Comparison of ENCODE assay signal across 11 cellular contexts in the genomic region with DNA sequence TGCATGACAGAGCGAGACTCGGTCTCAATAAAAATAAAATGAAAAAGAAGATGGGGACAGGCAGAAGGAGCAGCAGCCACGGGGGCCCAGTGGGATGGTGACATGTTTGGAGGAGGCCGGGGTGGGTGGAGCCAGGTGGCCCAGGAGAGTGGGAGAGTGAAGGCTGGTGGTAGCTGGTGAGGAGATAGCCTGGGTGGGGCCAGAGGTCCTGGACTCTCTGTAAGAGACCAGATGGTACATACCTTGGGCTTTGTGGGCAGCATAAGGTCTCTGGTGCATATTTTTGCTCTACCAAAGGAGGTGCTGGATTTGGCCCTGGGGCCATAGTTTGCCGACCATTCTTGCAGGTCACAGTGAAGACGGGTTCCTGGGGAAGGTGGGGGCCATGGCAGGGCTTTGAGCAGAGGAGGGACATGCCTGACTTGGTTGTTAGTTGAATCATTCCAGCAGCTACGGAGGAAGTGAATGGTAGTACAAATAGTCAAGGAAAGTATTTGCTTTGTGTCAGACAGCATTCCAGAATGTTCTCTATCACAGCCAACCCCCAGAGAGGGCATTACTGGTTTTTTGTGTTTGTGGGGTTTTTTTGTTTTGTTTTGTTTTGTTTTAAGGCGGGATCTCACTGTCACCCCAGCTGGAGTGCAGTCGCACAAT.
DNase-seq lines count a peak whose midpoint lies in the region; ATAC-seq and TF ChIP-seq lines count a peak whose summit lies in the region.
"Had no signal": no experiment of that assay in that cellular context is flagged by ENCODE, and none has a peak within 500 bp of the region (broad histone marks: within the 10 kb centered on the region; RNA-seq: fewer than 3 reads in every experiment).

No MANE protein-coding gene starts in this region.

- POLR2A ChIA-PET in HEK293 (lab: Yijun Ruan, JAX) = no interaction called here

- H3K4me1 ChIP-seq in HEK293 (ENCODE audit: control insufficient read depth, insufficient read depth, low read length) = peaks cover 6% of the 10 kb centered on the region
- H3K4me1 ChIP-seq: BLaER1 treated with 17β-estradiol and CSF1 and Interleukin-3, amounts not matched to agents 10 nM and 100 nM; colonic mucosa had no signal

- TF ChIP-seq CTCF in AG10803 (conservative IDR thresholded peaks at IDR 0.05; ENCODE audit: low read length) (no peak), HEK293 (tag by site-specific recombination; IDR thresholded peaks at IDR 0.05) (no peak), brain microvascular endothelial cell (IDR thresholded peaks at IDR 0.05; ENCODE audit: low read depth, low read length, missing control alignments) (no peak)

- no peak for ATAC-seq in HG02852 (IDR thresholded peaks at IDR 0.05; ENCODE audit: unreplicated experiment)

- no peaks in the 10 kb centered on the region for H3K9me3 ChIP-seq in HEK293 (ENCODE audit: control insufficient read depth, insufficient read depth, low read depth, low read length)
- H3K9me3 ChIP-seq: BLaER1 treated with 17β-estradiol and CSF1 and Interleukin-3, amounts not matched to agents 10 nM and 100 nM; colonic mucosa had no signal

- H3K27ac ChIP-seq in HEK293 (ENCODE audit: extremely low read depth, low read depth, low read length) (no peak overlapping the region), brain microvascular endothelial cell (no peak overlapping the region)
- H3K27ac ChIP-seq: BLaER1 treated with 17β-estradiol and CSF1 and Interleukin-3, amounts not matched to agents 10 nM and 100 nM; colonic mucosa had no signal

- no peaks in the 10 kb centered on the region for H3K27me3 ChIP-seq in brain microvascular endothelial cell (replicated peaks)
- H3K27me3 ChIP-seq: BLaER1 treated with 17β-estradiol and CSF1 and Interleukin-3, amounts not matched to agents 10 nM and 100 nM; colonic mucosa had no signal

- H3K36me3 ChIP-seq in HEK293 (ENCODE audit: control insufficient read depth in 2 of 2, insufficient read depth in 1 of 2, low read length in 2 of 2) (peaks cover 0 to 3% of the 10 kb centered on the region in 2 experiments; a peak in 2 of 3 replicates), brain microvascular endothelial cell (replicated peaks) (no peaks in the 10 kb centered on the region)
- H3K36me3 ChIP-seq: colonic mucosa had no signal

- CTCF ChIA-PET in HEK293 (lab: Yijun Ruan, JAX) = no interaction called here

- DNase-seq in AG10803 (ENCODE audit: low read depth) = peak; percentile 31
- peak; percentile 26 for DNase-seq in brain microvascular endothelial cell
- DNase-seq in myocyte (ENCODE audit: low read depth) = peak; percentile 50
- no peak for DNase-seq in HCEC 1CT
- no peak for DNase-seq in NCI-H2171 (lab: John Stamatoyannopoulos, UW)
- DNase-seq in NCI-H2196 (lab: John Stamatoyannopoulos, UW; ENCODE audit: unreplicated experiment) = no peak
- DNase-seq: colonic mucosa, RPMI8226 had no signal

- in situ Hi-C loops in brain microvascular endothelial cell (cut with HindIII; ENCODE audit: low pct_ligation_motif_present, low sequenced_read_pairs) = no loop called here

- no peak overlapping the region for H3K4me3 ChIP-seq in AG10803 (ENCODE audit: low read length)
- no peak overlapping the region for H3K4me3 ChIP-seq in HEK293 (ENCODE audit: low read depth, low read length)
- no peak overlapping the region for H3K4me3 ChIP-seq in brain microvascular endothelial cell (ENCODE audit: low read depth, low read length)
- H3K4me3 ChIP-seq: BLaER1 treated with 17β-estradiol and CSF1 and Interleukin-3, amounts not matched to agents 10 nM and 100 nM; colonic mucosa had no signal

TF ChIP-seq in HEK293, 187 proteins besides CTCF, POLR2A, EP300 and RAD21:
- TF ChIP-seq EGR2 (tag by site-specific recombination; IDR thresholded peaks at IDR 0.05; ENCODE audit: low read depth) (peak; percentile 35), SCRT2 (tag by site-specific recombination; IDR thresholded peaks at IDR 0.05) (no peak)
- TF ChIP-seq, protein P1, sequence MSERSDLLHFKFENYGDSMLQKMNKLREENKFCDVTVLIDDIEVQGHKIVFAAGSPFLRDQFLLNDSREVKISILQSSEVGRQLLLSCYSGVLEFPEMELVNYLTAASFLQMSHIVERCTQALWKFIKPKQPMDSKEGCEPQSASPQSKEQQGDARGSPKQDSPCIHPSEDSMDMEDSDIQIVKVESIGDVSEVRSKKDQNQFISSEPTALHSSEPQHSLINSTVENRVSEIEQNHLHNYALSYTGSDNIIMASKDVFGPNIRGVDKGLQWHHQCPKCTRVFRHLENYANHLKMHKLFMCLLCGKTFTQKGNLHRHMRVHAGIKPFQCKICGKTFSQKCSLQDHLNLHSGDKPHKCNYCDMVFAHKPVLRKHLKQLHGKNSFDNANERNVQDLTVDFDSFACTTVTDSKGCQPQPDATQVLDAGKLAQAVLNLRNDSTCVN (tag by site-specific recombination; optimal IDR thresholded peaks at IDR 0.05) = no peak

Comparison
In these comparisons a context has a peak if more than half of its experiments do, and no peak if none do; other contexts are left out.
1. DNase-seq: peak in AG10803 (single experiment), brain microvascular endothelial cell (single experiment) and myocyte (single experiment); none in HCEC 1CT (single experiment), NCI-H2171 (single experiment) and NCI-H2196 (single experiment).